ENCODE assay signal across 1 cellular context in the genomic region with DNA sequence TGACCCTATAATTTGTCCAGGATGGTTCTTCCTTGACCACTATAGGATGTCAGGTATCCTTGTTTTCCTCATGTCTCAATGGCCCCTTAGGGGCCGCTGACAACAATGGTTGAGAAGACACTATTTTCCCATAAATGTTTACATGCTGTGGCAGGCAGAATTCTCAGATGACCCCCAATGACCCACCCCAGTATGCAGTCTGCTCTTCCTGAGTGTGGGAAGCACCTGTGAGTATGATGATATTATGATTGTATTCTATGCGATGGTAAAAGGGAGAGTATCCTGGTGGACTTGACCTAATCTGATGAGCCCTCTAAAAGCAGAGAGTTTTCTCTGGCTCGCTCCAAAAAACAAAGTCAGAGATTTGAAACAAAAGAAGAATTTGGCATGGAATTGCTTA.
TF ChIP-seq lines count a peak whose summit lies in the region.

No MANE protein-coding gene starts in this region.

TF ChIP-seq in HepG2, 621 proteins besides CTCF, POLR2A, EP300 and RAD21:
- TF ChIP-seq ARNT2 (CRISPR knock-in tag; IDR thresholded peaks at IDR 0.05; ENCODE audit: low read depth) (no peak), ATM (IDR thresholded peaks at IDR 0.05; ENCODE audit: borderline replicate concordance) (no peak), SP140L (CRISPR knock-in tag; IDR thresholded peaks at IDR 0.05; ENCODE audit: borderline replicate concordance) (no peak), NFIC (IDR thresholded peaks at IDR 0.05; ENCODE audit: low read length) (no peak)
